ENCODE assay signal across 1 cellular context in genomic region chr20:16729565-16730460, GRCh38.
TF ChIP-seq lines count a peak whose summit lies in the region.

SNRPB2 (plus strand) TSS chr20:16730026; CDS start chr20:16731703, 1,677 bp downstream.

TF ChIP-seq in HepG2, 621 proteins besides CTCF, POLR2A, EP300 and RAD21 (continued from another document):
- TF ChIP-seq, protein P1, sequence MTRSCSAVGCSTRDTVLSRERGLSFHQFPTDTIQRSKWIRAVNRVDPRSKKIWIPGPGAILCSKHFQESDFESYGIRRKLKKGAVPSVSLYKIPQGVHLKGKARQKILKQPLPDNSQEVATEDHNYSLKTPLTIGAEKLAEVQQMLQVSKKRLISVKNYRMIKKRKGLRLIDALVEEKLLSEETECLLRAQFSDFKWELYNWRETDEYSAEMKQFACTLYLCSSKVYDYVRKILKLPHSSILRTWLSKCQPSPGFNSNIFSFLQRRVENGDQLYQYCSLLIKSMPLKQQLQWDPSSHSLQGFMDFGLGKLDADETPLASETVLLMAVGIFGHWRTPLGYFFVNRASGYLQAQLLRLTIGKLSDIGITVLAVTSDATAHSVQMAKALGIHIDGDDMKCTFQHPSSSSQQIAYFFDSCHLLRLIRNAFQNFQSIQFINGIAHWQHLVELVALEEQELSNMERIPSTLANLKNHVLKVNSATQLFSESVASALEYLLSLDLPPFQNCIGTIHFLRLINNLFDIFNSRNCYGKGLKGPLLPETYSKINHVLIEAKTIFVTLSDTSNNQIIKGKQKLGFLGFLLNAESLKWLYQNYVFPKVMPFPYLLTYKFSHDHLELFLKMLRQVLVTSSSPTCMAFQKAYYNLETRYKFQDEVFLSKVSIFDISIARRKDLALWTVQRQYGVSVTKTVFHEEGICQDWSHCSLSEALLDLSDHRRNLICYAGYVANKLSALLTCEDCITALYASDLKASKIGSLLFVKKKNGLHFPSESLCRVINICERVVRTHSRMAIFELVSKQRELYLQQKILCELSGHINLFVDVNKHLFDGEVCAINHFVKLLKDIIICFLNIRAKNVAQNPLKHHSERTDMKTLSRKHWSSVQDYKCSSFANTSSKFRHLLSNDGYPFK (CRISPR knock-in tag; IDR thresholded peaks at IDR 0.05; ENCODE audit: borderline replicate concordance) = peak; percentile 98
